Comparison of ENCODE assay signal across 22 cellular contexts in the genomic region with DNA sequence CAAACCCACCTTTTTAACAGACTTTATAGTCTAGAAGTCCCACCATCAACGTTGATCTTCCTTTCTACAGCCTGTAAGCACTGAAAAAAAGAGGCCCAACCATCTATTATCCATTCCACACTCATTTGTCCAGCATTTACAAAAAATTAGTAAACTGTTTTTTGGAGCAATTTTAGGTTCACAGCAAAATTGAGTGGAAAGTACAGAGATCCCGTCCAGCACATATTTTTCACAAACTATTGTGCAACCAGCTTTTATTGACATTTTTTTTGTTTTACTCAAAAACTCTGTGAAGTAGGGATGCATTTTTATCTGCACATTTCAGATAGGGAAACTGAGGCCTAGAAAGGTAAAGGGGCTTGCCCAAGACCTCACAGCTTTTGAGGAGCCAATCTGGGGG.
DNase-seq lines count a peak whose midpoint lies in the region; ATAC-seq and TF ChIP-seq lines count a peak whose summit lies in the region.
"Had no signal": no experiment of that assay in that cellular context is flagged by ENCODE, and none has a peak within 500 bp of the region (broad histone marks: within the 10 kb centered on the region; RNA-seq: fewer than 3 reads in every experiment).

No MANE protein-coding gene starts in this region.

- no TSS peak for BruUV-seq in IMR-90 (replicated peaks; lab: Mats Ljungman, UMichigan)

- TF ChIP-seq RAD21 in IMR-90 (IDR thresholded peaks at IDR 0.05; ENCODE audit: low read length) = no peak

- H2AK9ac ChIP-seq in IMR-90 (replicated peaks; ENCODE audit: low read depth, low read length, poor library complexity) = no peak overlapping the region

- H3K27me3 ChIP-seq in IMR-90 (ENCODE audit: control insufficient read depth, insufficient read depth, low read length) = no peaks in the 10 kb centered on the region; the same call in 1 of the 2 replicates
- no peaks in the 10 kb centered on the region for H3K27me3 ChIP-seq in muscle layer of duodenum (ENCODE audit: low read depth, low read length)
- no peaks in the 10 kb centered on the region for H3K27me3 ChIP-seq in thoracic aorta (replicated peaks; ENCODE audit: insufficient read depth)
- no peaks in the 10 kb centered on the region for H3K27me3 ChIP-seq in CD8-positive, alpha-beta memory T cell (ENCODE audit: insufficient read depth, low read length, poor library complexity, severe bottlenecking)

- H3K18ac ChIP-seq in IMR-90 (ENCODE audit: low read depth, low read length) = no peak overlapping the region

- no peak for TF ChIP-seq CTCF in IMR-90 (conservative IDR thresholded peaks at IDR 0.05; ENCODE audit: low read depth, low read length)
- no peak for TF ChIP-seq CTCF in thoracic aorta (IDR thresholded peaks at IDR 0.05)

- no peak overlapping the region for H3K4me3 ChIP-seq in IMR-90 (ENCODE audit: insufficient read depth, low read depth, low read length)
- no peak overlapping the region for H3K4me3 ChIP-seq in muscle layer of duodenum (ENCODE audit: low read depth in 1 of 2, low read length in 2 of 2)
- no peak overlapping the region for H3K4me3 ChIP-seq in thoracic aorta
- no peak overlapping the region for H3K4me3 ChIP-seq in CD8-positive, alpha-beta memory T cell (ENCODE audit: low read length)

- no peak overlapping the region for H4K91ac ChIP-seq in IMR-90 (ENCODE audit: insufficient read depth, low read depth, low read length)

- no peak overlapping the region for H3K23ac ChIP-seq in IMR-90 (ENCODE audit: low read depth, low read length)

- intact Hi-C loops in IMR-90 (cut with micrococcal nuclease) = no loop called here

- peak overlapping the region in 1 of 2 experiments; percentile 67; a peak in 1 of 4 replicates for H4K8ac ChIP-seq in IMR-90 (ENCODE audit: low read depth in 2 of 2, low read length in 2 of 2)

- in situ Hi-C loops in IMR-90 (cut with MboI; ENCODE audit: low sequenced_read_pairs) = no loop called here

- no peak overlapping the region for H3K56ac ChIP-seq in IMR-90 (ENCODE audit: extremely low read depth, insufficient read depth, low read length)

- DNase-seq in IMR-90 (no peak), fibroblast of gingiva (ENCODE audit: low read depth) (peak; percentile 20), thoracic aorta (ENCODE audit: low spot score) (no peak), GM03348 (ENCODE audit: low spot score) (no peak), kidney glomerular epithelial cell (lab: John Stamatoyannopoulos, UW) (no peak)
- DNase-seq in activated naive CD4-positive, alpha-beta T cell treated with anti-CD3 and anti-CD28 coated beads, Interleukin-2, amount 50 U/mL, for 72 hours (ENCODE audit: low spot score in 2 of 2) = no peak
- no peak for DNase-seq in CD8-positive, alpha-beta memory T cell
- DNase-seq: activated CD4-positive, alpha-beta T cell treated with anti-CD3 and anti-CD28 coated beads, Interleukin-2, amount 50 U/mL, for 48 hours; activated naive CD4-positive, alpha-beta T cell treated with anti-CD3 and anti-CD28 coated beads for 36 hours; activated T-cell treated with anti-CD3 and anti-CD28 coated beads, Interleukin-2, amount 50 U/mL, for 1 hour; Caco-2; glutamatergic neuron; H7; mammary epithelial cell; NCI-H2029; NCI-H446 had no signal

- CTCF ChIA-PET in IMR-90 (lab: Yijun Ruan, JAX) = no interaction called here
- CTCF ChIA-PET in CD8-positive, alpha-beta memory T cell (lab: Charles Lee) = no interaction called here

- H2AK5ac ChIP-seq in IMR-90 (ENCODE audit: low read depth, low read length) = no peak overlapping the region

- H2BK15ac ChIP-seq in IMR-90 (ENCODE audit: low read depth, low read length) = no peak overlapping the region

- H3K79me1 ChIP-seq in IMR-90 (ENCODE audit: low read depth in 1 of 2, low read length in 2 of 2) = no peaks in the 10 kb centered on the region

- TF ChIP-seq POLR2A in IMR-90 (IDR thresholded peaks at IDR 0.05; ENCODE audit: low read depth, low read length) = no peak

- H3K36me3 Mint-ChIP-seq in activated naive CD4-positive, alpha-beta T cell treated with anti-CD3 and anti-CD28 coated beads, Interleukin-2, amount 50 U/mL, for 72 hours = no peaks in the 10 kb centered on the region
- H3K36me3 Mint-ChIP-seq in CD8-positive, alpha-beta memory T cell = no peaks in the 10 kb centered on the region
- H3K36me3 Mint-ChIP-seq: IgD-negative memory B cell; natural killer cell treated with Interleukin-12 subunit alpha and Interleukin-12 subunit beta and Interleukin-15 and Interleukin-18, amount 100 ng/mL, for 72 hours; stimulated activated memory B cell treated with anti-CD40 and anti-IgM and Interleukin-4, amounts not matched to agents 10 μg/mL and 1 μg/mL and 100 μg/mL, for 72 hours had no signal

- no peak overlapping the region; the same call in 1 of the 2 replicates for H4K5ac ChIP-seq in IMR-90 (ENCODE audit: low read depth, low read length)

- H3K4me3 Mint-ChIP-seq in CD8-positive, alpha-beta memory T cell = no peak overlapping the region
- H3K4me3 Mint-ChIP-seq: activated naive CD4-positive, alpha-beta T cell treated with anti-CD3 and anti-CD28 coated beads for 36 hours; IgD-negative memory B cell; natural killer cell treated with Interleukin-12 subunit alpha and Interleukin-12 subunit beta and Interleukin-15 and Interleukin-18, amount 100 ng/mL, for 72 hours; stimulated activated memory B cell treated with anti-CD40 and anti-IgM and Interleukin-4, amounts not matched to agents 10 μg/mL and 1 μg/mL and 100 μg/mL, for 72 hours had no signal

- no peaks in the 10 kb centered on the region for H3K36me3 ChIP-seq in IMR-90 (ENCODE audit: control insufficient read depth, insufficient read depth, low read length)
- H3K36me3 ChIP-seq in muscle layer of duodenum (ENCODE audit: control insufficient read depth in 1 of 2, insufficient read depth in 2 of 2, low read length in 2 of 2) = no peaks in the 10 kb centered on the region
- H3K36me3 ChIP-seq in thoracic aorta = no peaks in the 10 kb centered on the region
- no peaks in the 10 kb centered on the region for H3K36me3 ChIP-seq in CD8-positive, alpha-beta memory T cell (ENCODE audit: insufficient read depth, low read length)

- H3K14ac ChIP-seq in IMR-90 (replicated peaks; ENCODE audit: low read depth, low read length) = no peak overlapping the region

- H3K9ac ChIP-seq in IMR-90 (ENCODE audit: low read depth, low read length) = no peak overlapping the region

- ATAC-seq in IMR-90 (ENCODE audit: low read depth) = no peak
- no peak for ATAC-seq in thoracic aorta (ENCODE audit: insufficient number of reproducible peaks, low FRiP score, low read depth)
- no peak for ATAC-seq in activated naive CD4-positive, alpha-beta T cell treated with anti-CD3 and anti-CD28 coated beads, Interleukin-2, amount 50 U/mL, for 72 hours
- ATAC-seq: natural killer cell treated with Interleukin-12 subunit alpha and Interleukin-12 subunit beta and Interleukin-15 and Interleukin-18, amount 100 ng/mL, for 72 hours; stimulated activated memory B cell treated with anti-CD40 and anti-IgM and Interleukin-4, amounts not matched to agents 10 μg/mL and 1 μg/mL and 100 μg/mL, for 72 hours had no signal

- H3K4me1 ChIP-seq in IMR-90 (ENCODE audit: control insufficient read depth, insufficient read depth, low read length) (peaks cover 8% of the 10 kb centered on the region; the same call in 1 of the 2 replicates), muscle layer of duodenum (ENCODE audit: control insufficient read depth in 1 of 2, insufficient read depth in 2 of 2, low read length in 2 of 2) (peaks cover 0 to 27% of the 10 kb centered on the region in 2 donors), thoracic aorta (ENCODE audit: control insufficient read depth in 1 of 2, low read depth in 2 of 2) (peaks cover 18 to 47% of the 10 kb centered on the region in 2 donors)
- no peaks in the 10 kb centered on the region for H3K4me1 ChIP-seq in CD8-positive, alpha-beta memory T cell (ENCODE audit: insufficient read depth, low read length)
- H3K4me1 ChIP-seq: Caco-2 had no signal

- peaks cover 3 to 12% of the 10 kb centered on the region in 2 donors for H3K27me3 Mint-ChIP-seq in CD8-positive, alpha-beta memory T cell
- H3K27me3 Mint-ChIP-seq: progenitor cell of endocrine pancreas had no signal

- no peak overlapping the region for H2BK120ac ChIP-seq in IMR-90 (ENCODE audit: low read depth, low read length)

- H2BK5ac ChIP-seq in IMR-90 (ENCODE audit: low read depth, low read length, poor library complexity, severe bottlenecking) = no peak overlapping the region

- H2BK20ac ChIP-seq in IMR-90 (ENCODE audit: low read depth, low read length) = 0 out of 2 replicates have a peak overlapping the region, but pooled peaks have one; percentile 53

- no peaks in the 10 kb centered on the region for H3K9me3 Mint-ChIP-seq in activated naive CD4-positive, alpha-beta T cell treated with anti-CD3 and anti-CD28 coated beads, Interleukin-2, amount 50 U/mL, for 72 hours
- no peaks in the 10 kb centered on the region for H3K9me3 Mint-ChIP-seq in CD8-positive, alpha-beta memory T cell
- H3K9me3 Mint-ChIP-seq: activated naive CD4-positive, alpha-beta T cell treated with anti-CD3 and anti-CD28 coated beads for 36 hours; IgD-negative memory B cell; natural killer cell treated with Interleukin-12 subunit alpha and Interleukin-12 subunit beta and Interleukin-15 and Interleukin-18, amount 100 ng/mL, for 72 hours; stimulated activated memory B cell treated with anti-CD40 and anti-IgM and Interleukin-4, amounts not matched to agents 10 μg/mL and 1 μg/mL and 100 μg/mL, for 72 hours had no signal

- 0% methylated on average over 1 of the region's 2 CpGs; no CpG with 5 or more reads in 1 of the 2 experiments for WGBS in IMR-90 (ENCODE audit: extremely low coverage in 2 of 2, insufficient read length in 1 of 2), 2 experiments

- no peak overlapping the region for H3K4me2 ChIP-seq in IMR-90 (ENCODE audit: low read depth, low read length)

- H3K27ac Mint-ChIP-seq in activated naive CD4-positive, alpha-beta T cell treated with anti-CD3 and anti-CD28 coated beads, Interleukin-2, amount 50 U/mL, for 72 hours = no peak overlapping the region
- no peak overlapping the region for H3K27ac Mint-ChIP-seq in CD8-positive, alpha-beta memory T cell
- H3K27ac Mint-ChIP-seq: activated naive CD4-positive, alpha-beta T cell treated with anti-CD3 and anti-CD28 coated beads for 36 hours; IgD-negative memory B cell; natural killer cell treated with Interleukin-12 subunit alpha and Interleukin-12 subunit beta and Interleukin-15 and Interleukin-18, amount 100 ng/mL, for 72 hours; progenitor cell of endocrine pancreas; stimulated activated memory B cell treated with anti-CD40 and anti-IgM and Interleukin-4, amounts not matched to agents 10 μg/mL and 1 μg/mL and 100 μg/mL, for 72 hours had no signal

- H3K9me3 ChIP-seq in IMR-90 (ENCODE audit: control insufficient read depth, insufficient read depth, low read length) (no peaks in the 10 kb centered on the region), muscle layer of duodenum (ENCODE audit: control insufficient read depth in 1 of 2, low read length in 2 of 2) (no peaks in the 10 kb centered on the region), thoracic aorta (no peaks in the 10 kb centered on the region)
- H3K9me3 ChIP-seq in CD8-positive, alpha-beta memory T cell (ENCODE audit: low read length) = no peaks in the 10 kb centered on the region
- H3K9me3 ChIP-seq: Caco-2 had no signal

- no peaks in the 10 kb centered on the region for H3K9me1 ChIP-seq in IMR-90 (ENCODE audit: insufficient read depth, low read length)

- H3K4ac ChIP-seq in IMR-90 (ENCODE audit: low read depth, low read length) = no peak overlapping the region

- H3K4me1 Mint-ChIP-seq in CD8-positive, alpha-beta memory T cell = no peaks in the 10 kb centered on the region
- H3K4me1 Mint-ChIP-seq: IgD-negative memory B cell; stimulated activated memory B cell treated with anti-CD40 and anti-IgM and Interleukin-4, amounts not matched to agents 10 μg/mL and 1 μg/mL and 100 μg/mL, for 72 hours had no signal

- POLR2A ChIA-PET in IMR-90 (lab: Charles Lee; ENCODE audit: unreplicated experiment) = no interaction called here
- POLR2A ChIA-PET in CD8-positive, alpha-beta memory T cell (lab: Charles Lee) = no interaction called here

- no peaks in the 10 kb centered on the region for H4K20me1 ChIP-seq in IMR-90 (ENCODE audit: insufficient read depth, low read length)

- H3K27ac ChIP-seq in IMR-90 (ENCODE audit: insufficient read depth, low read length) = no peak overlapping the region
- peak overlapping the region; percentile 56 for H3K27ac ChIP-seq in muscle layer of duodenum (ENCODE audit: low read length)
- H3K27ac ChIP-seq in thoracic aorta = peak overlapping the region; percentile 72 to 87
- no peak overlapping the region for H3K27ac ChIP-seq in CD8-positive, alpha-beta memory T cell (ENCODE audit: low read depth, low read length)
- H3K27ac ChIP-seq: VCaP had no signal

- dilution Hi-C loops in IMR-90 (cut with HindIII; ENCODE audit: low sequenced_read_pairs, unreplicated experiment) = no loop called here

- H2AFZ ChIP-seq in IMR-90 (replicated peaks; ENCODE audit: low read length, poor library complexity) = no peak overlapping the region

Comparison
In these comparisons a context has a peak if more than half of its experiments do, and no peak if none do; other contexts are left out.
1. H3K27ac ChIP-seq: peak in muscle layer of duodenum (single experiment) and thoracic aorta (2 of 2); none in IMR-90 (single experiment) and CD8-positive, alpha-beta memory T cell (single experiment).